In the genomic region with DNA sequence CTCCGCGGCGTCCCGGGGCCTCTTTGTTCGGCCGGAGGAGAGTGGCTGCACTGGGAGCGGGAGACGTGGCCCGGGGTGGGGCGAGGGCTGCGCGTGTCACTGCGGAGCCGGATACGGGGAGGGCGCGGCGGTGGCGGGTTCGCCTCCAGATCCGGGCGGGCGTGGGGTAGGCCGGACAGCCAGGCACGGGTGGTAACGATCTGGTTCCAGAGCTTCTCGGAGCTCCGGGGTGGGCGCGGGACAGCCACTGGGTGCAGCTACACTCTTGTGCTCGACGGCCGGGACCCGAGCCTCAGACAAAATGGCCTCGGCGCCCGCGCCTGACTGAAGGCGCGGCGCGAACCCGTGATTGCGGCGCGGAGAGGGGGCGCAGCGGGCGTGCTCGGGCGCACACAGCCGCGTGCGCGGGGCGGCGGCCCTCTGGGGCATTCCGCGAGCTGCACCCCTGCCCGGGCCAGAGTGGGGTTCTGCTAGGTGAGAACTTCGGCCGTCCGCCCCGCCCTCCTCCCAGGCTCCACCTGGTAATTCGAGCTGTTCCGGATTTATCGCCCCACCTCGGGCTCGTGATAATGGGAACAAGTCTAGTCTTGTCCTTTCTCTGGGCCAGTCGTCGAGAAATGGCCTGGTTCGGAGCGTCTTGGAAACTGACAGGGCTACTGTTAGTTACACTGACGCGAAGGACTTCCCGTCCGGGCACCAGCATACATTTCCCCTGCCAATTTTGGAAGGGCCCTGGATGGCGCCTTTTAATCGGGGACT, we compare ENCODE assay signal across 1 cellular context.
TF ChIP-seq lines count a peak whose summit lies in the region.

No MANE protein-coding gene starts in this region.

TF ChIP-seq in HepG2, 621 proteins besides CTCF, POLR2A, EP300 and RAD21 (continued from another document and continues in another):
- TF ChIP-seq FOXP1 (IDR thresholded peaks at IDR 0.05) (no peak), FOXP1 (CRISPR knock-in tag; IDR thresholded peaks at IDR 0.05) (peak; percentile 12; the same call in 1 of the 2 replicates), ISX (CRISPR knock-in tag; conservative IDR thresholded peaks at IDR 0.05) (peak; percentile 54; the same call in 1 of the 2 replicates), ZBTB20 (CRISPR knock-in tag; IDR thresholded peaks at IDR 0.05; ENCODE audit: borderline replicate concordance, low read depth) (0 out of 2 replicates have a peak, but pooled peaks have one; percentile 2), ZNF33A (CRISPR knock-in tag; IDR thresholded peaks at IDR 0.05; ENCODE audit: borderline replicate concordance) (peak; percentile 73; the same call in 1 of the 2 replicates), PHF21A (CRISPR knock-in tag; IDR thresholded peaks at IDR 0.05) (peak; percentile 91), PPARG (CRISPR knock-in tag; conservative IDR thresholded peaks at IDR 0.05) (0 out of 2 replicates have a peak, but pooled peaks have one; percentile 54), E2F1 (CRISPR knock-in tag; IDR thresholded peaks at IDR 0.05) (peak; percentile 68), PAF1 (CRISPR knock-in tag; IDR thresholded peaks at IDR 0.05) (peak; percentile 94), ZNF780A (CRISPR knock-in tag; IDR thresholded peaks at IDR 0.05) (no peak; the same call in 1 of the 2 replicates), SIN3A (IDR thresholded peaks at IDR 0.05; ENCODE audit: borderline replicate concordance, low read depth, low read length) (peak; percentile 82; the same call in 1 of the 2 replicates), PAX8 (CRISPR knock-in tag; IDR thresholded peaks at IDR 0.05; ENCODE audit: borderline replicate concordance) (no peak), KDM1A (CRISPR knock-in tag; IDR thresholded peaks at IDR 0.05) (no peak), CBFB (CRISPR knock-in tag; IDR thresholded peaks at IDR 0.05) (peak; percentile 45; the same call in 1 of the 2 replicates), ZNF232 (CRISPR knock-in tag; IDR thresholded peaks at IDR 0.05; ENCODE audit: borderline replicate concordance) (0 out of 2 replicates have a peak, but pooled peaks have one; percentile 82), KMT2A (CRISPR knock-in tag; IDR thresholded peaks at IDR 0.05) (peak; percentile 10), HMGA1 (CRISPR knock-in tag; conservative IDR thresholded peaks at IDR 0.05) (no peak), ZNF230 (CRISPR knock-in tag; IDR thresholded peaks at IDR 0.05) (no peak), ZNF550 (CRISPR knock-in tag; IDR thresholded peaks at IDR 0.05; ENCODE audit: borderline replicate concordance) (no peak), ZSCAN5A (CRISPR knock-in tag; IDR thresholded peaks at IDR 0.05; ENCODE audit: borderline replicate concordance) (no peak; the same call in 1 of the 2 replicates), IRF2 (CRISPR knock-in tag; IDR thresholded peaks at IDR 0.05) (peak; percentile 60; the same call in 1 of the 2 replicates), ZBTB39 (CRISPR knock-in tag; IDR thresholded peaks at IDR 0.05) (peak; percentile 16; the same call in 1 of the 2 replicates), ZNF382 (CRISPR knock-in tag; IDR thresholded peaks at IDR 0.05; ENCODE audit: borderline replicate concordance) (no peak; the same call in 1 of the 2 replicates), CHD2 (IDR thresholded peaks at IDR 0.05; ENCODE audit: low read depth, low read length) (no peak), ZBTB25 (CRISPR knock-in tag; IDR thresholded peaks at IDR 0.05) (no peak; the same call in 1 of the 2 replicates), GPN1 (CRISPR knock-in tag; IDR thresholded peaks at IDR 0.05; ENCODE audit: borderline replicate concordance) (no peak), RBAK (CRISPR knock-in tag; IDR thresholded peaks at IDR 0.05) (no peak), ZBTB10 (CRISPR knock-in tag; IDR thresholded peaks at IDR 0.05; ENCODE audit: borderline replicate concordance) (peak; percentile 99), HBP1 (CRISPR knock-in tag; IDR thresholded peaks at IDR 0.05; ENCODE audit: low read depth) (no peak), NRL (CRISPR knock-in tag; IDR thresholded peaks at IDR 0.05; ENCODE audit: borderline replicate concordance) (no peak; the same call in 1 of the 2 replicates), ZSCAN30 (CRISPR knock-in tag; IDR thresholded peaks at IDR 0.05) (peak; percentile 89), JUND (CRISPR knock-in tag; IDR thresholded peaks at IDR 0.05) (no peak), PHF8 (CRISPR knock-in tag; IDR thresholded peaks at IDR 0.05) (peak; percentile 31; the same call in 1 of the 2 replicates), XRCC5 (optimal IDR thresholded peaks at IDR 0.05; ENCODE audit: low read length) (no peak), ZBTB8A (CRISPR knock-in tag; IDR thresholded peaks at IDR 0.05; ENCODE audit: borderline replicate concordance, low read depth) (no peak), HCFC1 (IDR thresholded peaks at IDR 0.05; ENCODE audit: low read depth, low read length) (no peak), FOXA1 (IDR thresholded peaks at IDR 0.05) (no peak), FOXA1 (CRISPR knock-in tag; IDR thresholded peaks at IDR 0.05) (no peak), MATR3 (CRISPR knock-in tag; IDR thresholded peaks at IDR 0.05) (no peak), CEBPB (IDR thresholded peaks at IDR 0.05; ENCODE audit: borderline replicate concordance, low read depth, low read length) (no peak), HHEX (CRISPR knock-in tag; IDR thresholded peaks at IDR 0.05) (no peak)
- TF ChIP-seq, protein P1, sequence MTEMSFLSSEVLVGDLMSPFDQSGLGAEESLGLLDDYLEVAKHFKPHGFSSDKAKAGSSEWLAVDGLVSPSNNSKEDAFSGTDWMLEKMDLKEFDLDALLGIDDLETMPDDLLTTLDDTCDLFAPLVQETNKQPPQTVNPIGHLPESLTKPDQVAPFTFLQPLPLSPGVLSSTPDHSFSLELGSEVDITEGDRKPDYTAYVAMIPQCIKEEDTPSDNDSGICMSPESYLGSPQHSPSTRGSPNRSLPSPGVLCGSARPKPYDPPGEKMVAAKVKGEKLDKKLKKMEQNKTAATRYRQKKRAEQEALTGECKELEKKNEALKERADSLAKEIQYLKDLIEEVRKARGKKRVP (CRISPR knock-in tag; IDR thresholded peaks at IDR 0.05) = peak in 1 of 2 experiments; percentile 65; a peak in 2 of 4 replicates
- TF ChIP-seq, protein P2, sequence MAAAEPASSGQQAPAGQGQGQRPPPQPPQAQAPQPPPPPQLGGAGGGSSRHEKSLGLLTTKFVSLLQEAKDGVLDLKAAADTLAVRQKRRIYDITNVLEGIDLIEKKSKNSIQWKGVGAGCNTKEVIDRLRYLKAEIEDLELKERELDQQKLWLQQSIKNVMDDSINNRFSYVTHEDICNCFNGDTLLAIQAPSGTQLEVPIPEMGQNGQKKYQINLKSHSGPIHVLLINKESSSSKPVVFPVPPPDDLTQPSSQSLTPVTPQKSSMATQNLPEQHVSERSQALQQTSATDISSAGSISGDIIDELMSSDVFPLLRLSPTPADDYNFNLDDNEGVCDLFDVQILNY (CRISPR knock-in tag; conservative IDR thresholded peaks at IDR 0.05) = no peak; the same call in none of the 2 replicates
- TF ChIP-seq, protein P3, sequence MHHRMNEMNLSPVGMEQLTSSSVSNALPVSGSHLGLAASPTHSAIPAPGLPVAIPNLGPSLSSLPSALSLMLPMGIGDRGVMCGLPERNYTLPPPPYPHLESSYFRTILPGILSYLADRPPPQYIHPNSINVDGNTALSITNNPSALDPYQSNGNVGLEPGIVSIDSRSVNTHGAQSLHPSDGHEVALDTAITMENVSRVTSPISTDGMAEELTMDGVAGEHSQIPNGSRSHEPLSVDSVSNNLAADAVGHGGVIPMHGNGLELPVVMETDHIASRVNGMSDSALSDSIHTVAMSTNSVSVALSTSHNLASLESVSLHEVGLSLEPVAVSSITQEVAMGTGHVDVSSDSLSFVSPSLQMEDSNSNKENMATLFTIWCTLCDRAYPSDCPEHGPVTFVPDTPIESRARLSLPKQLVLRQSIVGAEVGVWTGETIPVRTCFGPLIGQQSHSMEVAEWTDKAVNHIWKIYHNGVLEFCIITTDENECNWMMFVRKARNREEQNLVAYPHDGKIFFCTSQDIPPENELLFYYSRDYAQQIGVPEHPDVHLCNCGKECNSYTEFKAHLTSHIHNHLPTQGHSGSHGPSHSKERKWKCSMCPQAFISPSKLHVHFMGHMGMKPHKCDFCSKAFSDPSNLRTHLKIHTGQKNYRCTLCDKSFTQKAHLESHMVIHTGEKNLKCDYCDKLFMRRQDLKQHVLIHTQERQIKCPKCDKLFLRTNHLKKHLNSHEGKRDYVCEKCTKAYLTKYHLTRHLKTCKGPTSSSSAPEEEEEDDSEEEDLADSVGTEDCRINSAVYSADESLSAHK (CRISPR knock-in tag; IDR thresholded peaks at IDR 0.05; ENCODE audit: borderline replicate concordance) = no peak
- TF ChIP-seq, protein P4, sequence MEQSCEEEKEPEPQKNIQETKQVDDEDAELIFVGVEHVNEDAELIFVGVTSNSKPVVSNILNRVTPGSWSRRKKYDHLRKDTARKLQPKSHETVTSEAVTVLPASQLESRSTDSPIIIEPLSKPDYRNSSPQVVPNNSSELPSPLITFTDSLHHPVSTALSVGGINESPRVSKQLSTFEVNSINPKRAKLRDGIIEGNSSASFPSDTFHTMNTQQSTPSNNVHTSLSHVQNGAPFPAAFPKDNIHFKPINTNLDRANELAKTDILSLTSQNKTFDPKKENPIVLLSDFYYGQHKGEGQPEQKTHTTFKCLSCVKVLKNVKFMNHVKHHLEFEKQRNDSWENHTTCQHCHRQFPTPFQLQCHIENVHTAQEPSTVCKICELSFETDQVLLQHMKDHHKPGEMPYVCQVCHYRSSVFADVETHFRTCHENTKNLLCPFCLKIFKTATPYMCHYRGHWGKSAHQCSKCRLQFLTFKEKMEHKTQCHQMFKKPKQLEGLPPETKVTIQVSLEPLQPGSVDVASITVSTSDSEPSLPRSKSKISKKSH (CRISPR knock-in tag; IDR thresholded peaks at IDR 0.05; ENCODE audit: borderline replicate concordance) = no peak; the same call in 1 of the 2 replicates
